14 cellular contexts compared by ENCODE assay signal in the genomic region with DNA sequence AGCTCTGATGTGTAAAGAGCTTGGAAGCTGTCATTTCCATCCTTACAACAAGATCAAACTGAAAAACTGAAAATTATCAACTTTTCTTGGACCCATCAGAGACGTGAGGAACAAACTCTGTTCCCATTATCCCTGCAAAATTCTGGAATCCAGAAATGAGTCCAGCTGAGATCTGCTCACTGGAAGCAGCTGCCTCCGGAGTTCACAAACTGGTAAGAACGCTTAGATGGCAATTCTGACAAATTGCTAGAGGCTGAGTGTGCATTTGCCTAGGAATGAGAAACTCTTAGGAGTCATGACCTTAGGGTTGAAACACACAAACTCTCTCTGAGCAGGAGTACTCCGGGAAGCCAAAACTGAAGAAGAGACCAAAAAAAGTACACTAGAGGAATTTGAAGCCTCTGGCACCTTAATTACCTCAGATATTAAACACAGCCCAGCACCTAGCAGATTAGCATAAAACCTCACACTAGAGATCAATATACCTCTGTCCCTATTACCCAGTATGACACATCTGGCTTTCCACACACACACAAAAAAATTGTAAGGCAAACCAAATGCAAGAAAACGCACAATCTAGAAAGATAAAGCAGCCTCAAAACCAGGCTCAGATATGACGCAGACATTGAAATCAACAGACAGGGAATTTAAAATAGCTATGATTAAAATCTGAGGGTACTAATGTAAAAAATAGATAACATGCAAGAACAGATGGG.
DNase-seq lines count a peak whose midpoint lies in the region; ATAC-seq and TF ChIP-seq lines count a peak whose summit lies in the region.
"Had no signal": no experiment of that assay in that cellular context is flagged by ENCODE, and none has a peak within 500 bp of the region (broad histone marks: within the 10 kb centered on the region; RNA-seq: fewer than 3 reads in every experiment).

No MANE protein-coding gene starts in this region.

- WGBS in lung, 2 donors = 70 to 75% methylated on average over 6 of the region's 6 CpGs

- TF ChIP-seq CTCF in AG04449 (IDR thresholded peaks at IDR 0.05; ENCODE audit: insufficient read depth, low read length, missing control alignments) = no peak
- no peak for TF ChIP-seq CTCF in chondrocyte (IDR thresholded peaks at IDR 0.05)
- TF ChIP-seq CTCF in lung (IDR thresholded peaks at IDR 0.05; ENCODE audit: control extremely low read depth, extremely low read depth) = no peak
- no peak for TF ChIP-seq CTCF in neural progenitor cell (IDR thresholded peaks at IDR 0.05)

- H2AFZ ChIP-seq in neural progenitor cell (replicated peaks) = no peak overlapping the region

- DNase-seq in AG04449 (ENCODE audit: low read depth, low spot score) (peak; percentile 61), LHCN-M2 (ENCODE audit: low read depth) (peak; percentile 93), chondrocyte (ENCODE audit: low spot score) (no peak), lung (ENCODE audit: low spot score) (no peak), neural progenitor cell (ENCODE audit: low spot score) (no peak), DMS114 treated with DMSO at 0.1 percent for 48 hours (lab: John Stamatoyannopoulos, UW; ENCODE audit: unreplicated experiment) (no peak)
- no peak for DNase-seq in natural killer cell treated with Interleukin-12 subunit alpha and Interleukin-12 subunit beta and Interleukin-15 and Interleukin-18, amount 100 ng/mL, for 72 hours (ENCODE audit: low spot score)
- DNase-seq: esophagus squamous epithelium, Kasumi-1, NCI-H510A treated with DMSO at 0.1 percent for 48 hours, small intestine had no signal

- H3K9me3 Mint-ChIP-seq in chondrocyte (ENCODE audit: low read depth) (peaks cover 4% of the 10 kb centered on the region), neural progenitor cell (no peaks in the 10 kb centered on the region)
- no peaks in the 10 kb centered on the region for H3K9me3 Mint-ChIP-seq in natural killer cell treated with Interleukin-12 subunit alpha and Interleukin-12 subunit beta and Interleukin-15 and Interleukin-18, amount 100 ng/mL, for 72 hours

- H3K27me3 ChIP-seq in lung (ENCODE audit: control insufficient read depth, insufficient read depth) (no peaks in the 10 kb centered on the region), neural progenitor cell (no peaks in the 10 kb centered on the region)
- H3K27me3 ChIP-seq: esophagus squamous epithelium had no signal

- POLR2A ChIA-PET in AG04449 (lab: Yijun Ruan, JAX) = interaction anchor here (0.6 to 1.2 kb wide), 4 partner anchors 18 to 262 kb away, joined by 3 to 4 read pairs (median 3); no protein-coding TSS in a partner anchor

- H4K20me1 ChIP-seq in neural progenitor cell (ENCODE audit: low read depth) = no peaks in the 10 kb centered on the region

- H3K9ac ChIP-seq in neural progenitor cell = no peak overlapping the region

- peaks cover 33% of the 10 kb centered on the region for H3K4me1 Mint-ChIP-seq in chondrocyte (ENCODE audit: low read depth)
- no peaks in the 10 kb centered on the region for H3K4me1 Mint-ChIP-seq in natural killer cell treated with Interleukin-12 subunit alpha and Interleukin-12 subunit beta and Interleukin-15 and Interleukin-18, amount 100 ng/mL, for 72 hours (ENCODE audit: low read depth in 2 of 2)
- H3K4me1 Mint-ChIP-seq in neural progenitor cell = peaks cover 11% of the 10 kb centered on the region

- H3F3A ChIP-seq in neural progenitor cell (ENCODE audit: low read depth) = no peaks in the 10 kb centered on the region

- H3K4me3 ChIP-seq in AG04449 (ENCODE audit: low read depth, low read length) (no peak overlapping the region), lung (no peak overlapping the region), neural progenitor cell (no peak overlapping the region)
- H3K4me3 ChIP-seq: esophagus squamous epithelium, GM12878 had no signal

- H3K27ac Mint-ChIP-seq in chondrocyte (ENCODE audit: unreplicated experiment) (peak overlapping the region; percentile 75), neural progenitor cell (no peak overlapping the region)
- H3K27ac Mint-ChIP-seq in natural killer cell treated with Interleukin-12 subunit alpha and Interleukin-12 subunit beta and Interleukin-15 and Interleukin-18, amount 100 ng/mL, for 72 hours = no peak overlapping the region

- H3K9me3 ChIP-seq in lung (ENCODE audit: control insufficient read depth in 2 of 2, insufficient read depth in 1 of 2, low read length in 1 of 2) (no peaks in the 10 kb centered on the region), neural progenitor cell (ENCODE audit: low read depth) (no peaks in the 10 kb centered on the region)
- H3K9me3 ChIP-seq: esophagus squamous epithelium had no signal

- no peaks in the 10 kb centered on the region for H3K36me3 ChIP-seq in lung (ENCODE audit: control insufficient read depth in 2 of 2, insufficient read depth in 2 of 2, low read length in 2 of 2)
- no peaks in the 10 kb centered on the region for H3K36me3 ChIP-seq in neural progenitor cell
- H3K36me3 ChIP-seq: esophagus squamous epithelium had no signal

- H3K36me3 Mint-ChIP-seq in chondrocyte (ENCODE audit: low read depth) (no peaks in the 10 kb centered on the region), neural progenitor cell (no peaks in the 10 kb centered on the region)
- no peaks in the 10 kb centered on the region for H3K36me3 Mint-ChIP-seq in natural killer cell treated with Interleukin-12 subunit alpha and Interleukin-12 subunit beta and Interleukin-15 and Interleukin-18, amount 100 ng/mL, for 72 hours

- H3K27ac ChIP-seq in lung (ENCODE audit: low read depth in 1 of 2, low read length in 1 of 2) (peak overlapping the region in 1 of 2 donors; percentile 2), neural progenitor cell (no peak overlapping the region)
- H3K27ac ChIP-seq: C4-2B, esophagus squamous epithelium had no signal

- no peak overlapping the region for H3K4me2 ChIP-seq in neural progenitor cell

- CTCF ChIA-PET in AG04449 (lab: Yijun Ruan, JAX) = interaction anchor here (0.9 to 1.5 kb wide), 3 partner anchors 10 to 389 kb away, joined by 3 to 4 read pairs (median 4); no protein-coding TSS in a partner anchor

- no peak overlapping the region for H3K4me3 Mint-ChIP-seq in chondrocyte (ENCODE audit: unreplicated experiment)
- H3K4me3 Mint-ChIP-seq in natural killer cell treated with Interleukin-12 subunit alpha and Interleukin-12 subunit beta and Interleukin-15 and Interleukin-18, amount 100 ng/mL, for 72 hours = no peak overlapping the region
- H3K4me3 Mint-ChIP-seq in neural progenitor cell = no peak overlapping the region

- no peaks in the 10 kb centered on the region for H3K79me2 ChIP-seq in neural progenitor cell (ENCODE audit: low read depth)

- H3K4me1 ChIP-seq in lung (ENCODE audit: control insufficient read depth in 2 of 2, insufficient read depth in 2 of 2, low read length in 2 of 2) = peaks cover 0 to 2% of the 10 kb centered on the region in 2 donors
- H3K4me1 ChIP-seq in neural progenitor cell = no peaks in the 10 kb centered on the region

- no peaks in the 10 kb centered on the region for H3K27me3 Mint-ChIP-seq in chondrocyte (ENCODE audit: low read depth)
- H3K27me3 Mint-ChIP-seq in natural killer cell treated with Interleukin-12 subunit alpha and Interleukin-12 subunit beta and Interleukin-15 and Interleukin-18, amount 100 ng/mL, for 72 hours = peaks cover 10% of the 10 kb centered on the region in 2 donors
- H3K27me3 Mint-ChIP-seq in neural progenitor cell (ENCODE audit: insufficient read depth, low read depth) = no peaks in the 10 kb centered on the region

- ATAC-seq in lung (ENCODE audit: insufficient read depth, low FRiP score) (peak; percentile 47), HG03095 (IDR thresholded peaks at IDR 0.05; ENCODE audit: unreplicated experiment) (no peak)
- ATAC-seq in natural killer cell treated with Interleukin-12 subunit alpha and Interleukin-12 subunit beta and Interleukin-15 and Interleukin-18, amount 100 ng/mL, for 72 hours = no peak
- ATAC-seq: GM12878 had no signal

Comparison
In these comparisons a context has a peak if more than half of its experiments do, and no peak if none do; other contexts are left out.
1. DNase-seq: peak in AG04449 (single experiment) and LHCN-M2 (single experiment); none in chondrocyte (single experiment), lung (single experiment), natural killer cell treated with Interleukin-12 subunit alpha and Interleukin-12 subunit beta and Interleukin-15 and Interleukin-18, amount 100 ng/mL, for 72 hours (single experiment), neural progenitor cell (single experiment) and DMS114 treated with DMSO at 0.1 percent for 48 hours (single experiment).